ENCODE assay signal across 8 cellular contexts in the genomic region with DNA sequence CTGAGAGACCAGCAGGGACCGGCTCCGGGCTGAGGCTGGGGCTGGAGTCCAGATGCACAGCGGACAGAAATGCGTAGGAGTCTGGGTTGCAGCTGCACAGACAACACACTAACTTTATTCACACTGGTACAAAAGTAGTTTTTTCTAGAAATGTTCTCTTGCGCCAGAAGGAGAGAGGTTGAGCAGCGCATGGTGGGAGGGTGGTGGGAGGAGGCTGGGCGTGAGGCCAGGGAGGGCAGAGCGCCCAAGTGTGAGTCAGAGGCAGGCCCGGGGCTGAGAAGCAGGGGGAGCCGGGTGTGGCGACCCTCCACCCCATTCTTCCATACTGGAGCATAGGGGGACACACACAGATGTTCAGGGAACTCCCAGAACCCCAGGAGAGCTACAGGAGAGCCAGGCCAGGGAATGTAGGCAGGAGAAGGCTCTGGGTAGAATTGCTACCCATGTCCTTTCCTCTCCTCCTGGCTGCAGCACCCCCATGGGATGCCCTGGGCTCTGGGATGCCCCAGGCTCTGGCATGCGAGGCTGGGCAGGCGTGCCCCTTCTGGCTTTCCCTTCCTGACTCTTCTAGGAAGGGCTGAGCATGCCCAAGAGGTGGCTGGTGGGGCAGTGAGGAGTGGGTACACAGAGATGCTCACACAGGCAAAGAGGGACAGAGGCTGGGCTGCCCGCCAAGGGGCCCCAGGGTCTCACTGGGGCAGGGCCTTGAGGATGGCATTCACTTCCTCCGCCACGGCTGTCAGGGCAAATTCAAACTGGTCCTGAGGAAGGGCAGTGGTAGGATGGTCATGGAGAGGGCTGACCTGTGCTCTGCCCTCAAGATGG. TPM values are rescaled to one million over a fixed set of nuclear protein-coding genes. Genes with fewer than 3 reads are reported as not detected.
DNase-seq lines count a peak whose midpoint lies in the region; ATAC-seq and TF ChIP-seq lines count a peak whose summit lies in the region.

No MANE protein-coding gene starts in this region.

- no peak for ATAC-seq in stimulated activated naive CD8-positive, alpha-beta T cell treated with anti-CD3 and anti-CD28 coated beads, Interleukin-15, Interleukin-2, amounts not matched to agents 100 U/mL and 50 U/mL, for 24 hours
- no peak for ATAC-seq in stimulated activated naive CD8-positive, alpha-beta T cell treated with anti-CD3 and anti-CD28 coated beads, Interleukin-15, amount 100 ng/mL, for 72 hours
- ATAC-seq in GM18870 (IDR thresholded peaks at IDR 0.05; ENCODE audit: unreplicated experiment), result no peak
- ATAC-seq in GM21619 (IDR thresholded peaks at IDR 0.05; ENCODE audit: unreplicated experiment), result no peak
- ATAC-seq in HG02623 (IDR thresholded peaks at IDR 0.05; ENCODE audit: unreplicated experiment), result no peak

- intact Hi-C loops in CD14-positive monocyte (cut with micrococcal nuclease), result no loop called here

- peak overlapping the region in 1 of 2 donors; percentile 89 for H3K27ac Mint-ChIP-seq in stimulated activated naive CD8-positive, alpha-beta T cell treated with anti-CD3 and anti-CD28 coated beads, Interleukin-15, amount 100 ng/mL, for 72 hours
- peak overlapping the region in 1 of 7 donors; percentile 72 for H3K27ac Mint-ChIP-seq in CD14-positive monocyte

- DNase-seq in stimulated activated naive CD8-positive, alpha-beta T cell treated with anti-CD3 and anti-CD28 coated beads, Interleukin-15, Interleukin-2, amounts not matched to agents 100 U/mL and 50 U/mL, for 24 hours, result peak; percentile 3
- DNase-seq in stimulated activated naive CD8-positive, alpha-beta T cell treated with anti-CD3 and anti-CD28 coated beads, Interleukin-15, amount 100 ng/mL, for 72 hours, result no peak
- DNase-seq in dedifferentiated amniotic fluid mesenchymal stem cell (ENCODE audit: extremely low spot score) (peak; percentile 79), medulla oblongata (ENCODE audit: extremely low spot score) (peak; percentile 94), CD14-positive monocyte (ENCODE audit: low spot score) (no peak)

- H3K4me3 Mint-ChIP-seq in stimulated activated naive CD8-positive, alpha-beta T cell treated with anti-CD3 and anti-CD28 coated beads, Interleukin-15, amount 100 ng/mL, for 72 hours, result no peak overlapping the region
- H3K4me3 Mint-ChIP-seq in CD14-positive monocyte, result no peak overlapping the region

- peaks cover 14 to 16% of the 10 kb centered on the region in 2 donors for H3K36me3 Mint-ChIP-seq in CD14-positive monocyte

- H3K4me1 Mint-ChIP-seq in stimulated activated naive CD8-positive, alpha-beta T cell treated with anti-CD3 and anti-CD28 coated beads, Interleukin-15, amount 100 ng/mL, for 72 hours, result peaks cover 38% of the 10 kb centered on the region
- peaks cover 9% of the 10 kb centered on the region for H3K4me1 Mint-ChIP-seq in CD14-positive monocyte

- TF ChIP-seq CTCF in CD14-positive monocyte (IDR thresholded peaks at IDR 0.05), result no peak

- H3K9me3 Mint-ChIP-seq in stimulated activated naive CD8-positive, alpha-beta T cell treated with anti-CD3 and anti-CD28 coated beads, Interleukin-15, amount 100 ng/mL, for 72 hours, result no peaks in the 10 kb centered on the region
- H3K9me3 Mint-ChIP-seq in CD14-positive monocyte, result peaks cover 0 to 3% (median 0%) of the 10 kb centered on the region in 7 donors

- no peaks in the 10 kb centered on the region for H3K27me3 Mint-ChIP-seq in stimulated activated naive CD8-positive, alpha-beta T cell treated with anti-CD3 and anti-CD28 coated beads, Interleukin-15, amount 100 ng/mL, for 72 hours
- H3K27me3 Mint-ChIP-seq in CD14-positive monocyte (ENCODE audit: low read depth in 3 of 3), result peaks cover 8 to 29% (median 19%) of the 10 kb centered on the region in 3 donors

RNA-seq across cellular contexts. Expression of a gene that starts 10.6 kb away (rescaled TPM):
- polyA plus RNA-seq in CD14-positive monocyte, result 1 to 10 TPM; 1.7 to 1.9 TPM

RNA-seq across cellular contexts. Expression of a gene that starts 19.5 kb away (rescaled TPM):
- polyA plus RNA-seq in CD14-positive monocyte, result not detected

RNA-seq across cellular contexts. Expression of a gene that starts 36.0 kb away (rescaled TPM):
- 10 to 100 TPM; 72.7 to 81.9 TPM for polyA plus RNA-seq in CD14-positive monocyte

RNA-seq across cellular contexts. Expression of a gene that starts 36.7 kb away (rescaled TPM):
- not detected for polyA plus RNA-seq in CD14-positive monocyte

RNA-seq across cellular contexts. Expression of a gene that starts 42.8 kb away (rescaled TPM):
- polyA plus RNA-seq in CD14-positive monocyte, result not detected

Comparison
In these comparisons a context has a peak if more than half of its experiments do, and no peak if none do; other contexts are left out.
1. DNase-seq: peak in stimulated activated naive CD8-positive, alpha-beta T cell treated with anti-CD3 and anti-CD28 coated beads, Interleukin-15, Interleukin-2, amounts not matched to agents 100 U/mL and 50 U/mL, for 24 hours (single experiment), dedifferentiated amniotic fluid mesenchymal stem cell (single experiment) and medulla oblongata (single experiment); none in stimulated activated naive CD8-positive, alpha-beta T cell treated with anti-CD3 and anti-CD28 coated beads, Interleukin-15, amount 100 ng/mL, for 72 hours (0 of 2) and CD14-positive monocyte (single experiment).